Comparison of ENCODE assay signal across 1 cellular context in genomic region chr15:73633111-73633990, GRCh38.
A peak's percentile ranks its signal among the peaks of the same experiment; 100 is the strongest.
TF ChIP-seq lines count a peak whose summit lies in the region.

TSS of gene NPTN (minus strand) at chr15:73633389. CDS start at chr15:73633215, 174 bp downstream.

TF ChIP-seq in K562, 482 proteins besides CTCF, POLR2A, EP300 and RAD21 (continued from another document):
- TF ChIP-seq ZBTB9 (CRISPR knock-in tag; IDR thresholded peaks at IDR 0.05) (0 out of 2 replicates have a peak, but pooled peaks have one; percentile 65), ZBTB26 (CRISPR knock-in tag; IDR thresholded peaks at IDR 0.05) (0 out of 2 replicates have a peak, but pooled peaks have one; percentile 41), EHMT2 (IDR thresholded peaks at IDR 0.05) (peak; percentile 56; the same call in 1 of the 2 replicates), SAFB2 (IDR thresholded peaks at IDR 0.05; ENCODE audit: borderline replicate concordance, low read depth, low read length, severe bottlenecking) (no peak), E2F3 (CRISPR knock-in tag; IDR thresholded peaks at IDR 0.05) (0 out of 2 replicates have a peak, but pooled peaks have one; percentile 10), BHLHE40 (IDR thresholded peaks at IDR 0.05; ENCODE audit: low read length) (peak; percentile 98), CBX1 (IDR thresholded peaks at IDR 0.05; ENCODE audit: low read depth) (peak; percentile 64; the same call in 1 of the 2 replicates), RCOR1 (IDR thresholded peaks at IDR 0.05; ENCODE audit: borderline replicate concordance in 1 of 2, low read depth in 2 of 2, low read length in 2 of 2) (0 out of 4 replicates have a peak, but pooled peaks of 1 of the 2 experiments have one; percentile 59), RBM25 (IDR thresholded peaks at IDR 0.05; ENCODE audit: low read depth, low read length, severe bottlenecking) (peak; percentile 100), NR4A1 (CRISPR knock-in tag; IDR thresholded peaks at IDR 0.05) (no peak), NR4A1 (tag; IDR thresholded peaks at IDR 0.05) (no peak), CBX5 (IDR thresholded peaks at IDR 0.05; ENCODE audit: borderline replicate concordance, low read depth) (no peak), EGR1 (conservative IDR thresholded peaks at IDR 0.05) (peak; percentile 78), ARID4B (CRISPR knock-in tag; IDR thresholded peaks at IDR 0.05) (0 out of 2 replicates have a peak, but pooled peaks have one; percentile 23), SUPT5H (IDR thresholded peaks at IDR 0.05) (peak; percentile 86), ATF1 (CRISPR knock-in tag; IDR thresholded peaks at IDR 0.05) (no peak), ATF1 (tag; IDR thresholded peaks at IDR 0.05) (peak; percentile 56), ZFPM2 (CRISPR knock-in tag; IDR thresholded peaks at IDR 0.05) (no peak), MNT (conservative IDR thresholded peaks at IDR 0.05) (peak; percentile 84 to 90), GATAD2B (IDR thresholded peaks at IDR 0.05; ENCODE audit: borderline replicate concordance) (no peak), CBX3 (IDR thresholded peaks at IDR 0.05; ENCODE audit: borderline replicate concordance in 1 of 2, low read length in 2 of 2) (peak in 1 of 2 experiments; percentile 36; a peak in 1 of 3 replicates), NFYB (IDR thresholded peaks at IDR 0.05; ENCODE audit: extremely low read depth, insufficient read length) (peak; percentile 66), TSC22D4 (tag; IDR thresholded peaks at IDR 0.05) (no peak), SP1 (CRISPR knock-in tag; IDR thresholded peaks at IDR 0.05) (peak; percentile 85), POLR2G (IDR thresholded peaks at IDR 0.05; ENCODE audit: low read depth, low read length) (peak; percentile 81), POLR2AphosphoS5 (IDR thresholded peaks at IDR 0.05; ENCODE audit: control insufficient read depth, insufficient read depth, low read depth, low read length) (peak; percentile 68; the same call in 1 of the 2 replicates), LARP7 (IDR thresholded peaks at IDR 0.05) (no peak), FOXK2 (conservative IDR thresholded peaks at IDR 0.05 in 1 of 2, IDR thresholded peaks at IDR 0.05 in 1 of 2; ENCODE audit: low read depth in 2 of 2) (peak; percentile 44 to 66; a peak in 2 of 4 replicates), PHF20 (IDR thresholded peaks at IDR 0.05; ENCODE audit: partially characterized antibody) (peak; percentile 76), ZNF263 (CRISPR knock-in tag; IDR thresholded peaks at IDR 0.05; ENCODE audit: borderline replicate concordance) (peak; percentile 97), MBD1 (CRISPR knock-in tag; IDR thresholded peaks at IDR 0.05) (no peak), ZNF124 (CRISPR knock-in tag; IDR thresholded peaks at IDR 0.05) (no peak), MBD2 (IDR thresholded peaks at IDR 0.05; ENCODE audit: borderline replicate concordance, low read depth) (peak; percentile 34), RAD51 (IDR thresholded peaks at IDR 0.05; ENCODE audit: borderline replicate concordance, low read depth) (peak; percentile 99), MAZ (CRISPR knock-in tag; conservative IDR thresholded peaks at IDR 0.05 in 1 of 2, IDR thresholded peaks at IDR 0.05 in 1 of 2) (peak; percentile 42 to 94; a peak in 2 of 4 replicates), ZBTB40 (IDR thresholded peaks at IDR 0.05) (0 out of 2 replicates have a peak, but pooled peaks have one; percentile 27), ZBTB40 (CRISPR knock-in tag; IDR thresholded peaks at IDR 0.05) (no peak), RFX7 (CRISPR knock-in tag; IDR thresholded peaks at IDR 0.05) (no peak), EP400 (IDR thresholded peaks at IDR 0.05) (peak; percentile 31), SIN3A (IDR thresholded peaks at IDR 0.05; ENCODE audit: borderline replicate concordance in 2 of 2, control insufficient read depth in 1 of 2, low read depth in 2 of 2, low read length in 2 of 2) (peak in 1 of 2 experiments; percentile 10; a peak in 1 of 4 replicates), PCBP1 (IDR thresholded peaks at IDR 0.05; ENCODE audit: low read depth, low read length, poor library complexity, severe bottlenecking) (peak; percentile 91)
TF ChIP-seq in K562: peak in this region for 101.
